Comparison of ENCODE assay signal across 8 cellular contexts in genomic region chr17:36545093-36545464, GRCh38. TPM values are rescaled to one million over a fixed set of nuclear protein-coding genes. Genes with fewer than 3 reads are reported as not detected.
DNase-seq lines count a peak whose midpoint lies in the region; ATAC-seq, FAIRE-seq and TF ChIP-seq lines count a peak whose summit lies in the region.

No MANE protein-coding gene starts in this region.

- no peak for TF ChIP-seq POLR2A in heart left ventricle (IDR thresholded peaks at IDR 0.05)

- ATAC-seq in GM18867 (IDR thresholded peaks at IDR 0.05; ENCODE audit: unreplicated experiment) (peak; percentile 43), HG02943 (IDR thresholded peaks at IDR 0.05; ENCODE audit: low read depth, unreplicated experiment) (peak; percentile 39), heart left ventricle (peak; percentile 48 to 74 (median 56))

- no peak for FAIRE-seq in GM19239 (lab: Jason Lieb, UNC)

- peaks cover 0 to 23% (median 7%) of the 10 kb centered on the region in 9 donors for H3K36me3 ChIP-seq in heart left ventricle

- 0 to 1% (median 0%) methylated on average over 12 to 34 of the region's 36 CpGs for WGBS in heart left ventricle, 4 donors

- no peak for TF ChIP-seq CTCF in WI38 (IDR thresholded peaks at IDR 0.05; ENCODE audit: low read depth, low read length)
- TF ChIP-seq CTCF in heart left ventricle (IDR thresholded peaks at IDR 0.05), result no peak

- H3K27ac ChIP-seq in heart left ventricle (peak overlapping the region; percentile 93 to 100 (median 99)), skin epidermis (peak overlapping the region; percentile 95 to 100 (median 99))

- DNase-seq in heart left ventricle, result no peak
- DNase-seq in AG20443 (ENCODE audit: low spot score), result no peak
- DNase-seq in GM19239 (ENCODE audit: insufficient read length, low spot score), result no peak
- no peak for DNase-seq in NCI-H187 treated with DMSO at 0.1 percent for 48 hours (lab: John Stamatoyannopoulos, UW)

- H3K27me3 ChIP-seq in heart left ventricle, result no peaks in the 10 kb centered on the region

- no peaks in the 10 kb centered on the region for H3K9me3 ChIP-seq in heart left ventricle

- H3K4me1 ChIP-seq in heart left ventricle, result peaks cover 12 to 52% (median 40%) of the 10 kb centered on the region in 12 donors

- peak overlapping the region; percentile 97 for H3K4me3 ChIP-seq in WI38 (ENCODE audit: low read depth, low read length)
- H3K4me3 ChIP-seq in heart left ventricle, result peak overlapping the region; percentile 63 to 99 (median 84)
- peak overlapping the region; percentile 75 to 99 (median 93) for H3K4me3 ChIP-seq in skin epidermis

- intact Hi-C loops in heart left ventricle (cut with DNase I), result loop anchor here in 7 of 10 donors (1.0 to 5.0 kb wide), 3 partner anchors 10 to 47 kb away; partner anchors contain the start of gene DHRS11 (in 5 of the 7)

RNA-seq across cellular contexts. Expression of gene GGNBP2, which starts 0.4 kb away (rescaled TPM):
- total RNA-seq in heart left ventricle, result 10 to 100 TPM; 27.4 to 62.9 (median 40.8) TPM
- 10 to 100 TPM; 32.0 to 34.3 TPM for polyA plus RNA-seq in heart left ventricle

RNA-seq across cellular contexts. Expression of gene PIGW, which starts 10.3 kb away (rescaled TPM):
- total RNA-seq in heart left ventricle, result 1 to 10 TPM; 2.1 to 7.9 (median 5.7) TPM
- polyA plus RNA-seq in heart left ventricle, result 1 to 10 TPM; 2.7 to 8.9 TPM

RNA-seq across cellular contexts. Expression of gene MYO19, which starts 10.4 kb away (rescaled TPM):
- 10 to 100 TPM in 6 of 9 donors, 1 to 10 TPM in 3; 5.8 to 32.7 (median 11.6) TPM for total RNA-seq in heart left ventricle
- polyA plus RNA-seq in heart left ventricle, result 10 to 100 TPM; 14.0 to 21.1 TPM

RNA-seq across cellular contexts. Expression of gene DHRS11, which starts 46.6 kb away (rescaled TPM):
- 10 to 100 TPM; 11.0 to 22.2 (median 13.5) TPM for total RNA-seq in heart left ventricle
- polyA plus RNA-seq in heart left ventricle, result 10 to 100 TPM; 12.4 to 15.8 TPM

RNA-seq across cellular contexts. Expression of gene MRM1, which starts 56.3 kb away (rescaled TPM):
- total RNA-seq in heart left ventricle, result 10 to 100 TPM in 1 of 9 donors, 1 to 10 TPM in 8; 4.0 to 12.4 (median 7.2) TPM
- polyA plus RNA-seq in heart left ventricle, result 10 to 100 TPM in 1 of 2 donors, 1 to 10 TPM in 1; 7.7 to 12.6 TPM
